ENCODE assay signal across 22 cellular contexts in the genomic region with DNA sequence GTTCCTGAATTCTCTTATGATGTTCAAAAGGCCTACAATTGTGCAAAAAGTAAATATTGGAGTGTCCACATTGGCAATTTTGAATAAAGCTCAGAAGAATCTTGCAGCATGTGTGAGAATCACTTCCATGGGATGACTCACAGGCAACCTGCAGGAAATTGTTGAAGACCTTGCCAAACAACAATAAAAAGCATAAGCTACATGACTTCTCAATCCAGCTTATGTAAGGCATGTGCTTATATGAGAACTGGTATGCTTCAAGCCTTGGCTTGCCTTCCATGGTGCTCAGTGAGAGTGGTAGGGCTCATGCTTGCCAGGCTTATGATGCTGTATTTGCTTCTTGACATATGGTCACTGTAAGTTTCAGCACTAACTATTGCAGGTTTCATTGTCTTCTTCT. TPM values are rescaled to one million over a fixed set of nuclear protein-coding genes. Genes with fewer than 3 reads are reported as not detected.
A peak's percentile ranks its signal among the peaks of the same experiment; 100 is the strongest.
DNase-seq lines count a peak whose midpoint lies in the region; ATAC-seq and TF ChIP-seq lines count a peak whose summit lies in the region.
"Had no signal": no experiment of that assay in that cellular context is flagged by ENCODE, and none has a peak within 500 bp of the region (broad histone marks: within the 10 kb centered on the region; RNA-seq: fewer than 3 reads in every experiment).

No MANE protein-coding gene starts in this region.

- H3K27me3 Mint-ChIP-seq in natural killer cell (ENCODE audit: low read depth in 2 of 2) = no peaks in the 10 kb centered on the region

- no peaks in the 10 kb centered on the region for H3K36me3 Mint-ChIP-seq in natural killer cell

- no peak overlapping the region for H3K27ac ChIP-seq in brain microvascular endothelial cell
- H3K27ac ChIP-seq: A549, gastrocnemius medialis, left ventricle myocardium inferior, neutrophil, suprapubic skin, uterus had no signal

- no peaks in the 10 kb centered on the region for H3K27me3 ChIP-seq in brain microvascular endothelial cell (replicated peaks)
- H3K27me3 ChIP-seq: gastrocnemius medialis, neutrophil, suprapubic skin, uterus had no signal

- H3K27ac Mint-ChIP-seq in natural killer cell = no peak overlapping the region

- no peak overlapping the region for H3K4me3 ChIP-seq in brain microvascular endothelial cell (ENCODE audit: low read depth, low read length)
- H3K4me3 ChIP-seq: A549, gastrocnemius medialis, GM12878, HAP-1, left ventricle myocardium inferior, suprapubic skin, uterus had no signal

- ATAC-seq in GM21717 (IDR thresholded peaks at IDR 0.05; ENCODE audit: unreplicated experiment) = no peak
- no peak for ATAC-seq in natural killer cell
- ATAC-seq: A549, gastrocnemius medialis had no signal

- TF ChIP-seq CTCF in brain microvascular endothelial cell (IDR thresholded peaks at IDR 0.05; ENCODE audit: low read depth, low read length, missing control alignments) (no peak), natural killer cell (IDR thresholded peaks at IDR 0.05) (no peak)

- no peaks in the 10 kb centered on the region for H3K36me3 ChIP-seq in brain microvascular endothelial cell (replicated peaks)
- H3K36me3 ChIP-seq: gastrocnemius medialis, HAP-1, left ventricle myocardium inferior, neutrophil, suprapubic skin, uterus had no signal

- in situ Hi-C loops in brain microvascular endothelial cell (cut with HindIII; ENCODE audit: low pct_ligation_motif_present, low sequenced_read_pairs) = no loop called here

- H3K4me1 Mint-ChIP-seq in natural killer cell = no peaks in the 10 kb centered on the region

- DNase-seq in DMS53 (lab: John Stamatoyannopoulos, UW) (peak; percentile 64), NCI-H226 (peak; percentile 85), brain microvascular endothelial cell (peak; percentile 31), fibroblast of the conjunctiva (ENCODE audit: low read depth) (peak; percentile 18), NAMALWA (ENCODE audit: low spot score) (no peak), natural killer cell (no peak), ecto neural progenitor cell (ENCODE audit: low spot score) (no peak)
- DNase-seq: activated CD4-positive, alpha-beta T cell treated with anti-CD3 and anti-CD28 coated beads for 48 hours; activated effector memory CD4-positive, alpha-beta T cell treated with Interleukin-2 at 50 U/mL for 16 hours; Calu3; gastrocnemius medialis; left ventricle myocardium inferior; NCI-H187; NCI-H345; retina; uterus had no signal

- intact Hi-C loops in natural killer cell (cut with micrococcal nuclease) = no loop called here

- no peak overlapping the region for H3K4me3 Mint-ChIP-seq in natural killer cell

- peaks cover 0 to 5% of the 10 kb centered on the region in 2 donors for H3K9me3 Mint-ChIP-seq in natural killer cell

RNA-seq across cellular contexts. Expression of gene BCHE, which starts 18.4 kb away (rescaled TPM):
- total RNA-seq in natural killer cell = not detected

Comparison
In these comparisons a context has a peak if more than half of its experiments do, and no peak if none do; other contexts are left out.
1. DNase-seq: peak in DMS53 (single experiment), NCI-H226 (single experiment), brain microvascular endothelial cell (single experiment) and fibroblast of the conjunctiva (single experiment); none in NAMALWA (single experiment), natural killer cell (single experiment) and ecto neural progenitor cell (single experiment).